In the genomic region with DNA sequence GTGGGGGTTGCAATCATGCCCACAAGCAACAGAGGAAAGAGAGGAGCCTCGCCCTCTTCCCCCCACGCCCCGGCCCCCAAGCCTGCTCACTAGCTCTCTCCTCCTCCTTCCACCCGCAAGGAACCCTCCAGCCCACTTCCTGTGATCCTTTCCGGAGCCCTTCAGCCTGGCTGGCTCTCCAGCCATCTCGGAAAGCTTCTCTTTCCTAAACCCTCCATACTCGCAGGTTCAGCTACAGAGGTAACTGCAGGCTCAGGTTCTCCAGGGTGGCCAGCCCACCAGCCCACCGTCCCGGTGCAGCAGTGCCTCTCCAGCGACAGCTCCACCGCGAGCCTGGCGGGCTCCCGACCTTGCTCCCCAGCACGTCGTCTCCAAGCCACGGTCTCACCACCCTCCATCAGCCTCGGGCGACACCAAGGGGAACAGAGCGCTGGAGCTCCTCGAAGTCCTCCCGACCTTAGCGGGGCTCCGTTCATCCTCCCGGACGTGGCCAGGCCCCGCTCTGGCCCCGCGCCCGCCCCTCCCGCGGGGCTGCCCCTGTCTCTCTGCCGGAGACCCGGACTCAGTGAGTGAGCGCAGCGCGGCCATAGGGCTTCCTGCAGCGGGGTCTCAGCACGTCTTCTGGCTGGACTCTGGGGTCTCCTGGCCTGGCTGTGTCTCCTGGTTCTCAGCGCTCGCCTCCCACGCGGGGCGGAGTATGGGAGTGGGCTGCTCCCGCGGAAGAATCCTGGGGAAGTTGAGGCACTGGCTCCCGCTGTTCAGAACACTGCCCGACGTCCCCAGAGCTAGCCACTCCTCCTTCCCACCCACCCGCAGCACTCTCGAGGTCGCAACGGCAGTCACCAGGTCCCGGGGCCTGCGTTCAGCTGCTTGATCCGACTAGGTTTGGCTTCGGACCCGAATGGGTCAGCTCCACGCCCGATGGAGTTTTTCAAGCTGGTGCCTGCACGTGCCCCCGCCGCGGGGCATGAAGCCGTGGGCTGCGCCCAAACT, we compare ENCODE assay signal across 9 cellular contexts. TPM values are rescaled to one million over a fixed set of nuclear protein-coding genes. Genes with fewer than 3 reads are reported as not detected.
DNase-seq lines count a peak whose midpoint lies in the region; ATAC-seq and TF ChIP-seq lines count a peak whose summit lies in the region.
"Had no signal": no experiment of that assay in that cellular context is flagged by ENCODE, and none has a peak within 500 bp of the region (broad histone marks: within the 10 kb centered on the region; RNA-seq: fewer than 3 reads in every experiment).

No MANE protein-coding gene starts in this region.

- WGBS in esophagus muscularis mucosa: 12% methylated on average over 12 of the region's 66 CpGs

- no peaks in the 10 kb centered on the region for H3K9me3 ChIP-seq in esophagus muscularis mucosa

- TF ChIP-seq CTCF in esophagus muscularis mucosa (IDR thresholded peaks at IDR 0.05): no peak

- no peaks in the 10 kb centered on the region for H3K9me3 Mint-ChIP-seq in naive B cell

- H3K27ac Mint-ChIP-seq in naive B cell: peak overlapping the region in 1 of 6 donors; percentile 44

- peak; percentile 49 to 52 for ATAC-seq in naive B cell (ENCODE audit: low read depth in 2 of 2)

- H3K27me3 Mint-ChIP-seq in naive B cell: peaks cover 30 to 65% (median 53%) of the 10 kb centered on the region in 3 donors

- TF ChIP-seq POLR2A in esophagus muscularis mucosa (IDR thresholded peaks at IDR 0.05; ENCODE audit: low read depth): no peak

- in situ Hi-C loops in G401 (cut with HindIII; ENCODE audit: low sequenced_read_pairs): no loop called here

- H3K36me3 Mint-ChIP-seq in naive B cell: peaks cover 0 to 10% of the 10 kb centered on the region in 2 donors

- DNase-seq in NCI-H1436 (lab: John Stamatoyannopoulos, UW) (peak; percentile 10), NCI-H1436 treated with DMSO at 0.1 percent for 48 hours (lab: John Stamatoyannopoulos, UW) (no peak), esophagus muscularis mucosa (ENCODE audit: extremely low spot score) (no peak), naive B cell (peak; percentile 12), ureter (ENCODE audit: low spot score) (peak; percentile 59), RKO (ENCODE audit: low spot score) (no peak), G401 (ENCODE audit: low spot score) (no peak)
- peak; percentile 35 for DNase-seq in activated CD4-positive, CD25-positive, alpha-beta regulatory T cell treated with anti-CD3 and anti-CD28 coated beads, Interleukin-2, amount 50 U/mL, for 72 hours

- no peak for TF ChIP-seq EP300 in esophagus muscularis mucosa (IDR thresholded peaks at IDR 0.05)

- H3K4me1 Mint-ChIP-seq in naive B cell: peaks cover 22 to 23% (median 22%) of the 10 kb centered on the region in 3 donors

- intact Hi-C loops in esophagus muscularis mucosa (cut with DNase I): no loop called here

- H3K4me3 Mint-ChIP-seq in naive B cell: peak overlapping the region; percentile 8 to 88 (median 77)

- H3K36me3 ChIP-seq in esophagus muscularis mucosa: no peaks in the 10 kb centered on the region

- peaks cover 0 to 42% (median 6%) of the 10 kb centered on the region in 4 donors for H3K27me3 ChIP-seq in esophagus muscularis mucosa

- H3K27ac ChIP-seq in esophagus muscularis mucosa (replicated peaks in 1 of 4): peak overlapping the region in 3 of 4 donors; percentile 61 to 69 (median 64)
- H3K27ac ChIP-seq: VCaP had no signal

- peak overlapping the region; percentile 51 to 62 (median 57) for H3K4me3 ChIP-seq in esophagus muscularis mucosa

- H3K4me1 ChIP-seq in esophagus muscularis mucosa: peaks cover 10 to 23% (median 19%) of the 10 kb centered on the region in 4 donors

RNA-seq across cellular contexts. Expression of a gene that starts 12.8 kb away (rescaled TPM):
- total RNA-seq in esophagus muscularis mucosa: not detected
- polyA plus RNA-seq in naive B cell (ENCODE audit: low read depth in 6 of 6): not detected
- total RNA-seq in ureter: not detected
- not detected in 2 replicates for total RNA-seq in G401 (2014; rRNA removed; shearing (Covaris generic))

RNA-seq across cellular contexts. Expression of a gene that starts 16.8 kb away (rescaled TPM):
- total RNA-seq in esophagus muscularis mucosa (10 to 100 TPM in 2 of 4 donors, 1 to 10 TPM in 2; 3.3 to 19.8 (median 12.6) TPM), ureter (28.7 TPM)
- not detected for polyA plus RNA-seq in naive B cell (ENCODE audit: low read depth in 6 of 6)
- 4.6 and 5.6 TPM in 2 replicates for total RNA-seq in G401 (2014; rRNA removed; shearing (Covaris generic))

RNA-seq across cellular contexts. Expression of a gene that starts 31.7 kb away (rescaled TPM):
- 1 to 10 TPM in 3 of 4 donors, under 1 TPM in 1; 0.99 to 2.5 (median 1.3) TPM for total RNA-seq in esophagus muscularis mucosa
- 1 to 10 TPM; 1.5 to 4.6 (median 2.1) TPM for polyA plus RNA-seq in naive B cell (ENCODE audit: low read depth in 6 of 6)
- 12.5 TPM for total RNA-seq in ureter
- total RNA-seq in G401 (2014; rRNA removed; shearing (Covaris generic)): 0.68 and 1.7 TPM in 2 replicates

RNA-seq across cellular contexts. Expression of a gene that starts 38.4 kb away (rescaled TPM):
- total RNA-seq in esophagus muscularis mucosa (10 to 100 TPM; 26.5 to 43.6 (median 34.4) TPM), ureter (24.6 TPM)
- polyA plus RNA-seq in naive B cell (ENCODE audit: low read depth in 6 of 6): 100 to 1,000 TPM in 1 of 6 donors, 10 to 100 TPM in 5; 65.8 to 110 (median 79.7) TPM
- 54.4 and 65.3 TPM in 2 replicates for total RNA-seq in G401 (2014; rRNA removed; shearing (Covaris generic))

Comparison
In these comparisons a context has a peak if more than half of its experiments do, and no peak if none do; other contexts are left out.
1. DNase-seq: peak in NCI-H1436 (single experiment), activated CD4-positive, CD25-positive, alpha-beta regulatory T cell treated with anti-CD3 and anti-CD28 coated beads, Interleukin-2, amount 50 U/mL, for 72 hours (single experiment), naive B cell (single experiment) and ureter (single experiment); none in NCI-H1436 treated with DMSO at 0.1 percent for 48 hours (single experiment), esophagus muscularis mucosa (single experiment), RKO (single experiment) and G401 (single experiment).